ENCODE assay signal across 10 cellular contexts in the genomic region with DNA sequence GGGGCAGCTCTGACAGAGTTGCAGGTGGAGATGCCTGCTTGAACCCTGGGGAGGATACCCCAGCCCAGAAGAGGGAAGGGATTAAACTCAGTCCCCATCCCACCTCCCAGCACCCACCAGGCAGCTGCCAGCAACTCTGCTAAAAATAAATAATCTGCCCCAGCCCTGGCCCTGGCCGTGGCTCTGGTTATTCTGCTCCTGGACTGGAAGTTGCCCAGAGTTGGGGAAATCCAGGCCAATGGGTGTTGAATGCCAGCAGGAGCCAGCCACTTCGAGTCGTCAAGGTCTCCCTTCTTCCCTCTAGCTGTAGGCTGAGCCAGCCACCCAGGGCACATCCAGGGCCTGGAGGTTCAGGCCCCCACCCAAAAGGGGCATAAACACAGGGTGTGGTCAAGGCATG. TPM values are rescaled to one million over a fixed set of nuclear protein-coding genes. Genes with fewer than 3 reads are reported as not detected.
A peak's percentile ranks its signal among the peaks of the same experiment; 100 is the strongest.
DNase-seq lines count a peak whose midpoint lies in the region; ATAC-seq and TF ChIP-seq lines count a peak whose summit lies in the region.
"Had no signal": no experiment of that assay in that cellular context is flagged by ENCODE, and none has a peak within 500 bp of the region (broad histone marks: within the 10 kb centered on the region; RNA-seq: fewer than 3 reads in every experiment).

No MANE protein-coding gene starts in this region.

- H3K27me3 Mint-ChIP-seq in CD4-positive, CD25-positive, alpha-beta regulatory T cell, result peaks cover 48% of the 10 kb centered on the region
- H3K27me3 Mint-ChIP-seq in T-helper 17 cell, result peaks cover 36% of the 10 kb centered on the region

- H3K9me3 Mint-ChIP-seq in CD4-positive, CD25-positive, alpha-beta regulatory T cell, result peaks cover 0 to 1% (median 0%) of the 10 kb centered on the region in 7 donors
- H3K9me3 Mint-ChIP-seq: naive thymus-derived CD4-positive, alpha-beta T cell had no signal

- no peak overlapping the region for H3K4me3 ChIP-seq in CD4-positive, CD25-positive, alpha-beta regulatory T cell (ENCODE audit: low read depth, low read length)
- H3K4me3 ChIP-seq in cardiac muscle cell, result peak overlapping the region; percentile 92
- peak overlapping the region; percentile 67 for H3K4me3 ChIP-seq in psoas muscle
- no peak overlapping the region for H3K4me3 ChIP-seq in mesendoderm (ENCODE audit: low read length)

- 12 to 24% (median 22%) methylated on average over 3 of the region's 3 CpGs for WGBS in psoas muscle, 3 donors
- no CpG with 5 or more reads among the region's 3 CpGs for WGBS in mesendoderm (ENCODE audit: extremely low coverage, insufficient coverage, low lambda C conversion rate)

- no peak overlapping the region for H3K18ac ChIP-seq in mesendoderm (ENCODE audit: low read length)

- no peak overlapping the region for H2BK5ac ChIP-seq in mesendoderm (ENCODE audit: low read length)

- H3K36me3 Mint-ChIP-seq in CD4-positive, CD25-positive, alpha-beta regulatory T cell, result peaks cover 7% of the 10 kb centered on the region
- peaks cover 3% of the 10 kb centered on the region for H3K36me3 Mint-ChIP-seq in T-helper 17 cell (ENCODE audit: low read depth)

- no peak for ATAC-seq in CD4-positive, CD25-positive, alpha-beta regulatory T cell (ENCODE audit: low read depth in 2 of 2)
- ATAC-seq in T-helper 17 cell, result no peak
- peak; percentile 0 to 49 (median 23) for ATAC-seq in psoas muscle

- H3K4me2 ChIP-seq in mesendoderm (ENCODE audit: low read length), result no peak overlapping the region

- no peak overlapping the region for H3K9ac ChIP-seq in mesendoderm (ENCODE audit: low read length)

- no peaks in the 10 kb centered on the region for H3K36me3 ChIP-seq in CD4-positive, CD25-positive, alpha-beta regulatory T cell (ENCODE audit: control insufficient read depth, insufficient read depth, low read length)
- H3K36me3 ChIP-seq in cardiac muscle cell, result no peaks in the 10 kb centered on the region
- H3K36me3 ChIP-seq in psoas muscle (ENCODE audit: insufficient read depth in 1 of 2, low read depth in 1 of 2), result peaks cover 0 to 32% of the 10 kb centered on the region in 2 donors
- H3K36me3 ChIP-seq in mesendoderm (ENCODE audit: control insufficient read depth, insufficient read depth, low read length), result no peaks in the 10 kb centered on the region

- no peak for DNase-seq in CD4-positive, CD25-positive, alpha-beta regulatory T cell
- no peak for DNase-seq in T-helper 17 cell
- no peak for DNase-seq in cardiac muscle cell (ENCODE audit: low read depth in 1 of 2, low spot score in 1 of 2)
- peak; percentile 67 to 82 for DNase-seq in psoas muscle
- DNase-seq in NCI-H69 (lab: John Stamatoyannopoulos, UW), result no peak
- no peak for DNase-seq in NCI-H82 (lab: John Stamatoyannopoulos, UW)
- DNase-seq in mesendoderm, result no peak
- no peak for DNase-seq in activated CD8-positive, alpha-beta memory T cell treated with anti-CD3 and anti-CD28 coated beads, Interleukin-2, amount 50 U/mL, for 48 hours
- DNase-seq: DMS153 had no signal

- H3K4me1 Mint-ChIP-seq in CD4-positive, CD25-positive, alpha-beta regulatory T cell, result peaks cover 0 to 8% (median 4%) of the 10 kb centered on the region in 4 donors
- H3K4me1 Mint-ChIP-seq in T-helper 17 cell, result peaks cover 8% of the 10 kb centered on the region

- H2BK15ac ChIP-seq in mesendoderm (replicated peaks; ENCODE audit: low read depth), result no peak overlapping the region

- H3K79me2 ChIP-seq in mesendoderm (ENCODE audit: control insufficient read depth, insufficient read depth, low read length), result no peaks in the 10 kb centered on the region

- peaks cover 15% of the 10 kb centered on the region for H3K4me1 ChIP-seq in CD4-positive, CD25-positive, alpha-beta regulatory T cell (ENCODE audit: control insufficient read depth, insufficient read depth, low read length, poor library complexity, severe bottlenecking)
- H3K4me1 ChIP-seq in cardiac muscle cell (ENCODE audit: low read depth) (peaks cover 48% of the 10 kb centered on the region), psoas muscle (peaks cover 40% of the 10 kb centered on the region), mesendoderm (ENCODE audit: control insufficient read depth, low read depth, low read length) (no peaks in the 10 kb centered on the region)

- H3K27ac ChIP-seq in CD4-positive, CD25-positive, alpha-beta regulatory T cell (ENCODE audit: insufficient read depth, low read length, poor library complexity, severe bottlenecking), result no peak overlapping the region
- H3K27ac ChIP-seq in cardiac muscle cell (peak overlapping the region; percentile 80), psoas muscle (peak overlapping the region; percentile 96), mesendoderm (ENCODE audit: low read depth, low read length) (no peak overlapping the region)

- H3K9me3 ChIP-seq in CD4-positive, CD25-positive, alpha-beta regulatory T cell (ENCODE audit: control insufficient read depth in 2 of 2, low read length in 2 of 2), result no peaks in the 10 kb centered on the region
- H3K9me3 ChIP-seq in T-helper 17 cell (ENCODE audit: control insufficient read depth, low read length, poor library complexity, severe bottlenecking) (no peaks in the 10 kb centered on the region), cardiac muscle cell (ENCODE audit: low read depth) (no peaks in the 10 kb centered on the region), psoas muscle (no peaks in the 10 kb centered on the region)

- H4K8ac ChIP-seq in mesendoderm (ENCODE audit: low read depth, low read length), result no peak overlapping the region

- H3K79me1 ChIP-seq in mesendoderm (ENCODE audit: low read length), result no peaks in the 10 kb centered on the region

- H4K5ac ChIP-seq in mesendoderm (ENCODE audit: low read length), result no peak overlapping the region

- intact Hi-C loops in psoas muscle (cut with DNase I), result loop anchor here in 1 of 2 donors (2.0 kb wide), 1 partner anchor 25 kb away; no protein-coding TSS in a partner anchor

- no peak overlapping the region for H3K56ac ChIP-seq in mesendoderm (ENCODE audit: low read length)

- H3K4ac ChIP-seq in mesendoderm (ENCODE audit: low read depth, low read length), result no peak overlapping the region

- H3K27me3 ChIP-seq in CD4-positive, CD25-positive, alpha-beta regulatory T cell (ENCODE audit: control insufficient read depth, insufficient read depth, low read length), result peaks cover 11% of the 10 kb centered on the region
- H3K27me3 ChIP-seq in cardiac muscle cell (no peaks in the 10 kb centered on the region), psoas muscle (ENCODE audit: insufficient read depth in 3 of 3, low read length in 2 of 3) (no peaks in the 10 kb centered on the region), mesendoderm (ENCODE audit: insufficient read depth, low read length, poor library complexity) (peaks cover 18% of the 10 kb centered on the region)

- H3K27ac Mint-ChIP-seq in CD4-positive, CD25-positive, alpha-beta regulatory T cell, result no peak overlapping the region
- H3K27ac Mint-ChIP-seq in T-helper 17 cell, result no peak overlapping the region

- H2AK5ac ChIP-seq in mesendoderm (ENCODE audit: low read length), result no peak overlapping the region

- no peak overlapping the region for H3K23ac ChIP-seq in mesendoderm (ENCODE audit: low read length)

- H2BK120ac ChIP-seq in mesendoderm (ENCODE audit: low read depth, low read length), result no peak overlapping the region

- peak overlapping the region in 3 of 4 donors; percentile 68 to 82 (median 75) for H3K4me3 Mint-ChIP-seq in CD4-positive, CD25-positive, alpha-beta regulatory T cell
- peak overlapping the region; percentile 79 for H3K4me3 Mint-ChIP-seq in T-helper 17 cell

- no peak for TF ChIP-seq CTCF in cardiac muscle cell (IDR thresholded peaks at IDR 0.05; ENCODE audit: low read depth, low read length)
- TF ChIP-seq CTCF in psoas muscle (IDR thresholded peaks at IDR 0.05), result no peak

RNA-seq across cellular contexts. Expression of gene RRAD, which starts 0.8 kb away (rescaled TPM):
- 0.35 TPM for total RNA-seq in CD4-positive, CD25-positive, alpha-beta regulatory T cell
- not detected for polyA plus RNA-seq in CD4-positive, CD25-positive, alpha-beta regulatory T cell
- under 1 TPM; 0.52 to 0.67 TPM for total RNA-seq in T-helper 17 cell
- 51.6 and 246 TPM in 2 replicates for total RNA-seq in cardiac muscle cell
- 73.8 and 318 TPM in 2 replicates for polyA plus RNA-seq in cardiac muscle cell
- 1,000 to 10,000 TPM in 1 of 4 donors, 100 to 1,000 TPM in 3; 164 to 2,869 (median 749) TPM for total RNA-seq in psoas muscle
- 100 to 1,000 TPM; 168 to 304 (median 293) TPM for polyA plus RNA-seq in psoas muscle
- polyA plus RNA-seq in mesendoderm (2013, experiment 1 of 2), result 0.06 TPM
- 0.04 TPM for polyA plus RNA-seq in mesendoderm (2013, experiment 2 of 2)
- polyA plus RNA-seq: naive thymus-derived CD4-positive, alpha-beta T cell had no signal

RNA-seq across cellular contexts. Expression of gene CDH16, which starts 7.5 kb away (rescaled TPM):
- not detected for total RNA-seq in CD4-positive, CD25-positive, alpha-beta regulatory T cell
- polyA plus RNA-seq in CD4-positive, CD25-positive, alpha-beta regulatory T cell, result not detected
- total RNA-seq in T-helper 17 cell, result not detected
- 0.07 and 4.4 TPM in 2 replicates for total RNA-seq in cardiac muscle cell
- not detected in 2 replicates for polyA plus RNA-seq in cardiac muscle cell
- total RNA-seq in psoas muscle, result 1 to 10 TPM in 1 of 4 donors, under 1 TPM in 1, not detected in 2; 0.53 to 3.3 TPM
- under 1 TPM; 0.65 to 0.78 (median 0.75) TPM for polyA plus RNA-seq in psoas muscle
- polyA plus RNA-seq in mesendoderm (2013, experiment 1 of 2), result not detected
- polyA plus RNA-seq in mesendoderm (2013, experiment 2 of 2), result not detected
- total RNA-seq: naive thymus-derived CD4-positive, alpha-beta T cell had no signal
- polyA plus RNA-seq: naive thymus-derived CD4-positive, alpha-beta T cell had no signal

RNA-seq across cellular contexts. Expression of gene CIAO2B, which starts 8.0 kb away (rescaled TPM):
- 64.6 TPM for total RNA-seq in CD4-positive, CD25-positive, alpha-beta regulatory T cell
- polyA plus RNA-seq in CD4-positive, CD25-positive, alpha-beta regulatory T cell, result 100 to 1,000 TPM; 126 to 161 (median 147) TPM
- total RNA-seq in T-helper 17 cell, result 10 to 100 TPM; 50.3 to 51.0 TPM
- 151 and 184 TPM in 2 replicates for total RNA-seq in cardiac muscle cell
- polyA plus RNA-seq in cardiac muscle cell, result 194 and 242 TPM in 2 replicates
- 100 to 1,000 TPM; 145 to 346 (median 248) TPM for total RNA-seq in psoas muscle
- 100 to 1,000 TPM; 431 to 818 (median 460) TPM for polyA plus RNA-seq in psoas muscle
- polyA plus RNA-seq in mesendoderm (2013, experiment 1 of 2), result 80.8 TPM
- 79.9 TPM for polyA plus RNA-seq in mesendoderm (2013, experiment 2 of 2)

RNA-seq across cellular contexts. Expression of gene CES2, which starts 9.1 kb away (rescaled TPM):
- 35.4 TPM for total RNA-seq in CD4-positive, CD25-positive, alpha-beta regulatory T cell
- 10 to 100 TPM; 19.3 to 22.5 (median 19.7) TPM for polyA plus RNA-seq in CD4-positive, CD25-positive, alpha-beta regulatory T cell
- total RNA-seq in T-helper 17 cell (10 to 100 TPM; 33.1 to 36.8 TPM), cardiac muscle cell (67.9 and 84.2 TPM in 2 replicates), psoas muscle (10 to 100 TPM; 22.7 to 92.8 (median 57.6) TPM)
- polyA plus RNA-seq in cardiac muscle cell (69.1 and 94.3 TPM in 2 replicates), psoas muscle (10 to 100 TPM; 12.8 to 22.4 (median 21.6) TPM)
- 7.7 TPM for polyA plus RNA-seq in mesendoderm (2013, experiment 1 of 2)
- 7.8 TPM for polyA plus RNA-seq in mesendoderm (2013, experiment 2 of 2)

RNA-seq across cellular contexts. Expression of gene CES3, which starts 34.9 kb away (rescaled TPM):
- 0.74 TPM for total RNA-seq in CD4-positive, CD25-positive, alpha-beta regulatory T cell
- under 1 TPM; 0.10 to 0.29 (median 0.26) TPM for polyA plus RNA-seq in CD4-positive, CD25-positive, alpha-beta regulatory T cell
- total RNA-seq in T-helper 17 cell, result 1 to 10 TPM in 1 of 2 donors, under 1 TPM in 1; 0.63 to 1.3 TPM
- 6.2 and 12.8 TPM in 2 replicates for total RNA-seq in cardiac muscle cell
- 4.7 and 6.4 TPM in 2 replicates for polyA plus RNA-seq in cardiac muscle cell
- total RNA-seq in psoas muscle, result 10 to 100 TPM in 3 of 4 donors, 1 to 10 TPM in 1; 9.7 to 15.2 (median 13.5) TPM
- polyA plus RNA-seq in psoas muscle, result 1 to 10 TPM in 2 of 3 donors, under 1 TPM in 1; 0.48 to 8.7 (median 8.5) TPM
- 0.46 TPM for polyA plus RNA-seq in mesendoderm (2013, experiment 1 of 2)
- polyA plus RNA-seq in mesendoderm (2013, experiment 2 of 2), result 0.42 TPM
- polyA plus RNA-seq: naive thymus-derived CD4-positive, alpha-beta T cell had no signal

Comparison
In these comparisons a context has a peak if more than half of its experiments do, and no peak if none do; other contexts are left out.
1. ATAC-seq: peak in psoas muscle (4 of 4); none in CD4-positive, CD25-positive, alpha-beta regulatory T cell (0 of 2) and T-helper 17 cell (single experiment).
2. DNase-seq: peak in psoas muscle (2 of 2); none in CD4-positive, CD25-positive, alpha-beta regulatory T cell (0 of 3), T-helper 17 cell (0 of 3), cardiac muscle cell (0 of 2), NCI-H69 (single experiment), NCI-H82 (single experiment), mesendoderm (single experiment) and activated CD8-positive, alpha-beta memory T cell treated with anti-CD3 and anti-CD28 coated beads, Interleukin-2, amount 50 U/mL, for 48 hours (single experiment).
3. H3K27ac ChIP-seq: peak in cardiac muscle cell (single experiment) and psoas muscle (single experiment); none in CD4-positive, CD25-positive, alpha-beta regulatory T cell (single experiment) and mesendoderm (single experiment).
4. H3K4me3 ChIP-seq: peak in cardiac muscle cell (single experiment) and psoas muscle (single experiment); none in CD4-positive, CD25-positive, alpha-beta regulatory T cell (single experiment) and mesendoderm (single experiment).
5. RNA of gene RRAD, which starts 0.8 kb away (total RNA-seq): 164 to 2,869 TPM in psoas muscle and 51.6 to 246 TPM in cardiac muscle cell; 0.52 to 0.67 TPM in T-helper 17 cell and 0.35 TPM in CD4-positive, CD25-positive, alpha-beta regulatory T cell (single experiment); every median in the first group is over 10 times any median in the second.